ENCODE assay signal across 1 cellular context in the genomic region with DNA sequence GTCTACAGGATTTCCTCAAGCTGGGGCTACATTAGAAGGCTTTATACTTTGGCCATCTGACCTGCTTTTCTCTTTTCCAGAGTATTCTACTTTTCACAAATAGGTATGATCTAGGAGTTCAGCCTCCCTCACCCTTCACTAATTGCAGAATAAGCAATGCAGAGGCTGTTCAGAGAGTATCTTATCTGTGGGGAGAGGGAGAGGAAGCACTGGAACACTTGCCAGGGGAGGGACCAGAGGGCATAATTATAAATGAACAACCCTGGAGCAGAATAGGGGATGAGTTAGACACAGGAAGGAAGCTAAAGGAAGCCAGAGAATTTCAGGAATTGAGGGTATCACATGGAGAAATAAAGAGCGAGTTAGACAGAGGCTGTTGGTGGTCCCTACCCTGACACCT.
TF ChIP-seq lines count a peak whose summit lies in the region.

No MANE protein-coding gene starts in this region.

TF ChIP-seq in HCT116, 20 proteins besides CTCF, POLR2A, EP300 and RAD21:
- TF ChIP-seq, protein P1, sequence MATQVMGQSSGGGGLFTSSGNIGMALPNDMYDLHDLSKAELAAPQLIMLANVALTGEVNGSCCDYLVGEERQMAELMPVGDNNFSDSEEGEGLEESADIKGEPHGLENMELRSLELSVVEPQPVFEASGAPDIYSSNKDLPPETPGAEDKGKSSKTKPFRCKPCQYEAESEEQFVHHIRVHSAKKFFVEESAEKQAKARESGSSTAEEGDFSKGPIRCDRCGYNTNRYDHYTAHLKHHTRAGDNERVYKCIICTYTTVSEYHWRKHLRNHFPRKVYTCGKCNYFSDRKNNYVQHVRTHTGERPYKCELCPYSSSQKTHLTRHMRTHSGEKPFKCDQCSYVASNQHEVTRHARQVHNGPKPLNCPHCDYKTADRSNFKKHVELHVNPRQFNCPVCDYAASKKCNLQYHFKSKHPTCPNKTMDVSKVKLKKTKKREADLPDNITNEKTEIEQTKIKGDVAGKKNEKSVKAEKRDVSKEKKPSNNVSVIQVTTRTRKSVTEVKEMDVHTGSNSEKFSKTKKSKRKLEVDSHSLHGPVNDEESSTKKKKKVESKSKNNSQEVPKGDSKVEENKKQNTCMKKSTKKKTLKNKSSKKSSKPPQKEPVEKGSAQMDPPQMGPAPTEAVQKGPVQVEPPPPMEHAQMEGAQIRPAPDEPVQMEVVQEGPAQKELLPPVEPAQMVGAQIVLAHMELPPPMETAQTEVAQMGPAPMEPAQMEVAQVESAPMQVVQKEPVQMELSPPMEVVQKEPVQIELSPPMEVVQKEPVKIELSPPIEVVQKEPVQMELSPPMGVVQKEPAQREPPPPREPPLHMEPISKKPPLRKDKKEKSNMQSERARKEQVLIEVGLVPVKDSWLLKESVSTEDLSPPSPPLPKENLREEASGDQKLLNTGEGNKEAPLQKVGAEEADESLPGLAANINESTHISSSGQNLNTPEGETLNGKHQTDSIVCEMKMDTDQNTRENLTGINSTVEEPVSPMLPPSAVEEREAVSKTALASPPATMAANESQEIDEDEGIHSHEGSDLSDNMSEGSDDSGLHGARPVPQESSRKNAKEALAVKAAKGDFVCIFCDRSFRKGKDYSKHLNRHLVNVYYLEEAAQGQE (IDR thresholded peaks at IDR 0.05; ENCODE audit: low read depth) = no peak
- no peak for TF ChIP-seq CBX3 (IDR thresholded peaks at IDR 0.05; ENCODE audit: low read depth)
